ENCODE assay signal across 34 cellular contexts in the genomic region with DNA sequence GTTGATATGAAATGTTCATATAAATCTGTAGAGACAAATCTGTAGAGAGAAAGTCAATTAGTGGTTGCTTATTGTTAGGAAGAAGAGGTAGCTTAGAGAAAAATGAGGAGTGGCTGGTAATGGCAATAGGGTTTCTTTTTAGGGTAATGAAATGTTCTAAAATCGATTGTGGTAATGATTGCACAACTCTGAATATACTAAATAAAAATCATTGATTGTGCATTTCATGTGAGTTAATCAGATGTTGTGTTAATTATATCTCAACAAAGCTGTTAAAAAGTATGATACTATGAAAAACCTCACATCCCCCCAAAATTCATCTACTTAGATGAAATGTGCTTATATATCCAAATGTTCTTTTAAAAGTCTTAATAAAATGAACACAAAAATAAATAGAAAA.
"Had no signal": no experiment of that assay in that cellular context is flagged by ENCODE, and none has a peak within 500 bp of the region (broad histone marks: within the 10 kb centered on the region; RNA-seq: fewer than 3 reads in every experiment).

No MANE protein-coding gene starts in this region.

- H3K27me3 ChIP-seq: MG63 had no signal

- H3K4me3 ChIP-seq: MG63 had no signal

- DNase-seq: Karpas-422, Kasumi-1, MG63, MM.1S, MV-4-11, NCI-H1048, NCI-H1092, NCI-H1092 treated with DMSO at 0.1 percent for 48 hours, NCI-H1105, NCI-H1105 treated with DMSO at 0.1 percent for 48 hours, NCI-H1417, NCI-H1417 treated with DMSO at 0.1 percent for 48 hours, NCI-H1436, NCI-H1436 treated with DMSO at 0.1 percent for 48 hours, NCI-H146, NCI-H1694, NCI-H1694 treated with DMSO at 0.1 percent for 48 hours, NCI-H187, NCI-H187 treated with DMSO at 0.1 percent for 48 hours, NCI-H1930, NCI-H2029, NCI-H2029 treated with DMSO at 0.1 percent for 48 hours, NCI-H2081, NCI-H2081 treated with DMSO at 0.1 percent for 48 hours, NCI-H2107, NCI-H2171, NCI-H2171 treated with DMSO at 0.1 percent for 48 hours, NCI-H2227 treated with DMSO at 0.1 percent for 48 hours, NCI-H345, NCI-H446, NCI-H446 treated with DMSO at 0.1 percent for 48 hours, NCI-H510A, NCI-H510A treated with DMSO at 0.1 percent for 48 hours, NCI-H524 had no signal

- H3K36me3 ChIP-seq: MG63 had no signal
